In genomic region chr3:12967751-12968209, GRCh38 we compare ENCODE assay signal across 8 cellular contexts.
DNase-seq lines count a peak whose midpoint lies in the region; ATAC-seq and TF ChIP-seq lines count a peak whose summit lies in the region.

No MANE protein-coding gene starts in this region.

- H3K27me3 Mint-ChIP-seq in activated T-helper 2 cell treated with anti-CD3 and anti-CD28 coated beads, Interferon-gamma antibody, Interleukin-2, Interleukin-4, amounts not matched to agents 10 μg/mL and 5 μg/mL and 100 μg/mL, durations not matched to agents 14 hours and 24 hours and 36 hours (ENCODE audit: low read depth): no peaks in the 10 kb centered on the region
- peaks cover 3% of the 10 kb centered on the region for H3K27me3 Mint-ChIP-seq in nephron progenitor cell (ENCODE audit: low read depth, poor library complexity)
- no peaks in the 10 kb centered on the region for H3K27me3 Mint-ChIP-seq in stimulated activated naive B cell treated with anti-CD40 and anti-IgM and Interleukin-4, amounts not matched to agents 10 μg/mL and 1 μg/mL and 100 μg/mL, for 72 hours

- ATAC-seq in HG03342 (IDR thresholded peaks at IDR 0.05; ENCODE audit: unreplicated experiment) (peak; percentile 75), RWPE2 (ENCODE audit: low read depth) (peak; percentile 75)
- peak; percentile 88 to 94 for ATAC-seq in stimulated activated naive B cell treated with anti-CD40 and anti-IgM and Interleukin-4, amounts not matched to agents 10 μg/mL and 1 μg/mL and 100 μg/mL, for 72 hours (replicated peaks)

- peaks cover 3% of the 10 kb centered on the region for H3K36me3 Mint-ChIP-seq in activated T-helper 2 cell treated with anti-CD3 and anti-CD28 coated beads, Interferon-gamma antibody, Interleukin-2, Interleukin-4, amounts not matched to agents 10 μg/mL and 5 μg/mL and 100 μg/mL, durations not matched to agents 14 hours and 24 hours and 36 hours (ENCODE audit: low read depth)
- H3K36me3 Mint-ChIP-seq in nephron progenitor cell (ENCODE audit: low read depth): no peaks in the 10 kb centered on the region
- H3K36me3 Mint-ChIP-seq in stimulated activated naive B cell treated with anti-CD40 and anti-IgM and Interleukin-4, amounts not matched to agents 10 μg/mL and 1 μg/mL and 100 μg/mL, for 72 hours: peaks cover 16 to 43% of the 10 kb centered on the region in 2 donors

- DNase-seq in A673 (ENCODE audit: low spot score) (peak; percentile 88), GM19238 (ENCODE audit: insufficient read length, low spot score) (peak; percentile 99), RWPE2 (ENCODE audit: low spot score) (peak; percentile 89), fibroblast of pulmonary artery (ENCODE audit: low read depth) (peak; percentile 90), nephron progenitor cell (peak; percentile 93)
- DNase-seq in activated T-helper 2 cell treated with anti-CD3 and anti-CD28 coated beads, Interferon-gamma antibody, Interleukin-2, Interleukin-4, amounts not matched to agents 10 μg/mL and 5 μg/mL and 100 μg/mL, durations not matched to agents 14 hours and 24 hours and 36 hours (ENCODE audit: low spot score): peak; percentile 85
- peak; percentile 74 for DNase-seq in stimulated activated naive B cell treated with anti-CD40 and anti-IgM and Interleukin-4, amounts not matched to agents 10 μg/mL and 1 μg/mL and 100 μg/mL, for 72 hours

- H3K27ac Mint-ChIP-seq in activated T-helper 2 cell treated with anti-CD3 and anti-CD28 coated beads, Interferon-gamma antibody, Interleukin-2, Interleukin-4, amounts not matched to agents 10 μg/mL and 5 μg/mL and 100 μg/mL, durations not matched to agents 14 hours and 24 hours and 36 hours: no peak overlapping the region
- no peak overlapping the region for H3K27ac Mint-ChIP-seq in nephron progenitor cell
- peak overlapping the region; percentile 71 for H3K27ac Mint-ChIP-seq in stimulated activated naive B cell treated with anti-CD40 and anti-IgM and Interleukin-4, amounts not matched to agents 10 μg/mL and 1 μg/mL and 100 μg/mL, for 72 hours

- no peak for TF ChIP-seq CTCF in A673 (conservative IDR thresholded peaks at IDR 0.05; ENCODE audit: low read depth, low read length)
- TF ChIP-seq CTCF in RWPE2 (IDR thresholded peaks at IDR 0.05; ENCODE audit: poor library complexity, severe bottlenecking): no peak
- TF ChIP-seq CTCF in fibroblast of pulmonary artery (IDR thresholded peaks at IDR 0.05; ENCODE audit: low read length, missing control alignments): no peak
- no peak for TF ChIP-seq CTCF in nephron progenitor cell (IDR thresholded peaks at IDR 0.05)

- H3K4me1 ChIP-seq in A673 (ENCODE audit: insufficient read depth, low read length, poor library complexity, severe bottlenecking): peaks cover 6% of the 10 kb centered on the region
- no peaks in the 10 kb centered on the region for H3K4me1 ChIP-seq in RWPE2 (ENCODE audit: insufficient read depth, poor library complexity, severe bottlenecking)

- no TSS peak for BruUV-seq in A673 (replicated peaks; lab: Mats Ljungman, UMichigan)

- H3K4me3 ChIP-seq in A673 (ENCODE audit: low read depth, low read length, poor library complexity, severe bottlenecking): peak overlapping the region; percentile 88
- H3K4me3 ChIP-seq in RWPE2 (ENCODE audit: severe bottlenecking): peak overlapping the region; percentile 95
- H3K4me3 ChIP-seq in fibroblast of pulmonary artery (replicated peaks; ENCODE audit: low read depth, low read length): peak overlapping the region; percentile 41

- CTCF ChIA-PET in A673 (lab: Charles Lee): interaction anchor here (0.7 kb wide), 1 partner anchor 795 kb away, joined by 4 read pairs; no protein-coding TSS in a partner anchor

- H3K27ac ChIP-seq in A673 (ENCODE audit: low read depth, low read length, poor library complexity, severe bottlenecking) (peak overlapping the region; percentile 34), RWPE2 (ENCODE audit: poor library complexity, severe bottlenecking) (no peak overlapping the region)

- no peaks in the 10 kb centered on the region for H3K9me3 ChIP-seq in A673 (ENCODE audit: low read depth, low read length, poor library complexity, severe bottlenecking)
- H3K9me3 ChIP-seq in RWPE2 (ENCODE audit: severe bottlenecking): no peaks in the 10 kb centered on the region

- no peaks in the 10 kb centered on the region for H3K9me3 Mint-ChIP-seq in activated T-helper 2 cell treated with anti-CD3 and anti-CD28 coated beads, Interferon-gamma antibody, Interleukin-2, Interleukin-4, amounts not matched to agents 10 μg/mL and 5 μg/mL and 100 μg/mL, durations not matched to agents 14 hours and 24 hours and 36 hours
- no peaks in the 10 kb centered on the region for H3K9me3 Mint-ChIP-seq in nephron progenitor cell
- peaks cover 0 to 1% of the 10 kb centered on the region in 2 donors for H3K9me3 Mint-ChIP-seq in stimulated activated naive B cell treated with anti-CD40 and anti-IgM and Interleukin-4, amounts not matched to agents 10 μg/mL and 1 μg/mL and 100 μg/mL, for 72 hours

- H3K36me3 ChIP-seq in A673 (ENCODE audit: insufficient read depth, low read length, poor library complexity, severe bottlenecking) (no peaks in the 10 kb centered on the region), RWPE2 (ENCODE audit: low read depth) (no peaks in the 10 kb centered on the region)

- H3K4me1 Mint-ChIP-seq in activated T-helper 2 cell treated with anti-CD3 and anti-CD28 coated beads, Interferon-gamma antibody, Interleukin-2, Interleukin-4, amounts not matched to agents 10 μg/mL and 5 μg/mL and 100 μg/mL, durations not matched to agents 14 hours and 24 hours and 36 hours (ENCODE audit: low read depth): peaks cover 37% of the 10 kb centered on the region
- peaks cover 75% of the 10 kb centered on the region for H3K4me1 Mint-ChIP-seq in nephron progenitor cell
- H3K4me1 Mint-ChIP-seq in stimulated activated naive B cell treated with anti-CD40 and anti-IgM and Interleukin-4, amounts not matched to agents 10 μg/mL and 1 μg/mL and 100 μg/mL, for 72 hours: peaks cover 67 to 82% of the 10 kb centered on the region in 2 donors

- H3K27me3 ChIP-seq in A673 (replicated peaks; ENCODE audit: insufficient read depth, low read depth, low read length, poor library complexity) (no peaks in the 10 kb centered on the region), RWPE2 (ENCODE audit: insufficient read depth, poor library complexity, severe bottlenecking) (no peaks in the 10 kb centered on the region)

- intact Hi-C loops in A673 (cut with micrococcal nuclease; ENCODE audit: unreplicated experiment): no loop called here
- intact Hi-C loops in activated T-helper 2 cell treated with anti-CD3 and anti-CD28 coated beads, Interferon-gamma antibody, Interleukin-2, Interleukin-4, amounts not matched to agents 10 μg/mL and 5 μg/mL and 100 μg/mL, durations not matched to agents 14 hours and 24 hours and 36 hours (cut with micrococcal nuclease): loop anchor here (5.0 kb wide), 1 partner anchor 45 kb away; no protein-coding TSS in a partner anchor

- H3K4me3 Mint-ChIP-seq in activated T-helper 2 cell treated with anti-CD3 and anti-CD28 coated beads, Interferon-gamma antibody, Interleukin-2, Interleukin-4, amounts not matched to agents 10 μg/mL and 5 μg/mL and 100 μg/mL, durations not matched to agents 14 hours and 24 hours and 36 hours (ENCODE audit: low read depth): peak overlapping the region; percentile 63
- peak overlapping the region; percentile 76 for H3K4me3 Mint-ChIP-seq in nephron progenitor cell
- peak overlapping the region; percentile 78 to 86 for H3K4me3 Mint-ChIP-seq in stimulated activated naive B cell treated with anti-CD40 and anti-IgM and Interleukin-4, amounts not matched to agents 10 μg/mL and 1 μg/mL and 100 μg/mL, for 72 hours

- POLR2A ChIA-PET in A673 (lab: Charles Lee; ENCODE audit: low non-redundant PET): interaction anchor here (0.6 kb wide), 1 partner anchor 14 kb away, joined by 6 read pairs; no protein-coding TSS in a partner anchor

Comparison
In these comparisons a context has a peak if more than half of its experiments do, and no peak if none do; other contexts are left out.
1. H3K4me3 ChIP-seq: peak in every context shown above with its lines; median percentile 95 in RWPE2; 88 in A673; 41 in fibroblast of pulmonary artery.